1 cellular context compared by ENCODE assay signal in the genomic region with DNA sequence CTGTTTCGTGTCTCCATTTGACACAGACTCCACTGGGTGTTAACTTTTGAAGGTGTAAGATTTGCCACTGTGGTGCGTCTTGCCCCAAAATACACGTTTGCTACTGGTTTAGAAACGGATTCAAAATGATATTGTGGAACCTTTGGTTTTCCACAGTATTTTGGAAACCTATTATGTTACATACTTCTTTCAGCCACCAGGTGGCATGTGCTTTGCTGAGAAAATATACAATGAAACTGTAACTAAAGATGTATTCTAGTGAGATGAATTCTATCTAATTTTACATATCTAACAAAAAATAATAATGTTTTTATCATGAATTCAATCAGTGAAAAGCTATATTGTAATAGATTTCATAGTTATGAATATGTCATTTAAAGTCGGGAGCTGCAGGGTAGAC.
TF ChIP-seq lines count a peak whose summit lies in the region.

No MANE protein-coding gene starts in this region.

TF ChIP-seq in IMR-90, 13 proteins besides CTCF, POLR2A, EP300 and RAD21:
- TF ChIP-seq, protein P1, sequence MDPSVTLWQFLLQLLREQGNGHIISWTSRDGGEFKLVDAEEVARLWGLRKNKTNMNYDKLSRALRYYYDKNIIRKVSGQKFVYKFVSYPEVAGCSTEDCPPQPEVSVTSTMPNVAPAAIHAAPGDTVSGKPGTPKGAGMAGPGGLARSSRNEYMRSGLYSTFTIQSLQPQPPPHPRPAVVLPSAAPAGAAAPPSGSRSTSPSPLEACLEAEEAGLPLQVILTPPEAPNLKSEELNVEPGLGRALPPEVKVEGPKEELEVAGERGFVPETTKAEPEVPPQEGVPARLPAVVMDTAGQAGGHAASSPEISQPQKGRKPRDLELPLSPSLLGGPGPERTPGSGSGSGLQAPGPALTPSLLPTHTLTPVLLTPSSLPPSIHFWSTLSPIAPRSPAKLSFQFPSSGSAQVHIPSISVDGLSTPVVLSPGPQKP (IDR thresholded peaks at IDR 0.05; ENCODE audit: borderline replicate concordance, low read depth, low read length): no peak
- peak; percentile 32 for TF ChIP-seq SMC3 (IDR thresholded peaks at IDR 0.05; ENCODE audit: low read depth, low read length)
- TF ChIP-seq, protein P2, sequence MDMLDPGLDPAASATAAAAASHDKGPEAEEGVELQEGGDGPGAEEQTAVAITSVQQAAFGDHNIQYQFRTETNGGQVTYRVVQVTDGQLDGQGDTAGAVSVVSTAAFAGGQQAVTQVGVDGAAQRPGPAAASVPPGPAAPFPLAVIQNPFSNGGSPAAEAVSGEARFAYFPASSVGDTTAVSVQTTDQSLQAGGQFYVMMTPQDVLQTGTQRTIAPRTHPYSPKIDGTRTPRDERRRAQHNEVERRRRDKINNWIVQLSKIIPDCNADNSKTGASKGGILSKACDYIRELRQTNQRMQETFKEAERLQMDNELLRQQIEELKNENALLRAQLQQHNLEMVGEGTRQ (IDR thresholded peaks at IDR 0.05; ENCODE audit: low read depth, low read length): no peak
- TF ChIP-seq RCOR1 (IDR thresholded peaks at IDR 0.05; ENCODE audit: insufficient replicate concordance, low read length): no peak
